8 cellular contexts compared by ENCODE assay signal in the genomic region with DNA sequence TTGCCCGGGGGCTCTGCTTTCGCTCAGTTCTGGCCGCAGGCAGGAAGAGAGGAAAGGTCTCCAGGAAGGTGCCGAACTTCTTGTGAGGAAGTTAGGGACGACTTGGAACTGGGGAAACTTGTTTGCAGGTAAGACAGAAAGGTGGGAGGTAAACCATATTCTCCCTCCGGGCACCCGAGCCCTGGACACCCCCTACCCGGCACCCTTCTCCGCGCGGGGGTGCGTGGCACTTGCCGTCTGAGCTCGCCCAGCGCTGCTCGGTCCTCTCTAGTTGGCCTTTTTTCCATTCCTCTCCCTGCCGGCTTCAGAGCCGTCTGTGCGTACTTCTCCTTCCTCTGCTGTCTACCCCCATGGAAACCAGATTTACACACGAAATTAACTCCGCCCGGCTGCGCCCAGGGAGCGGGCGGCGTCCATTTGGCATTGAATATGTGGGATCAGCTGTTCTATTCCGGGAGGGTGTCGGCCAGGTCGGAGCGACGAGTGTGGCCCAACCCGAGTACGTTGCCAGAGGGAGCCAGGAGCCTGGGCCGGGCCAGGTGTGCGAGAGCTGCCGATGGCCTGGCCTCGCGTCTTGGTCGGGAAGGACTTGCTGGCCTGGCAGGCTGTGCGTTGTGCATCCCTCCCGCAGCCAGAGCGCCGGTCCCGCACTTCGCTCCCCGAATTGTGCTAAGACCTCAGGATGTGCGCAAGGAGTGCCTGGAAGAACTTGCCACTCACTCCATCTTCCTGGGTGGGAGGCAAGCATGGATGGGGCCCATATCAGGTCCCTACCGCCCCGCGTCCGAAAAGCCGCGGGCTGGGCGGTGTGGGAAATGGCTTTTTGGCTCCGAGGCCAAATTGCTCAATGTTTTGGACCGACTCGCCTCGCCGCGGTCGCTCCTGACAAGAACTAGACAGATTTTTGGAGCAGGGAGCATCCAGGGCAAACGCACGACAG. TPM values are rescaled to one million over a fixed set of nuclear protein-coding genes. Genes with fewer than 3 reads are reported as not detected.
A peak's percentile ranks its signal among the peaks of the same experiment; 100 is the strongest.
DNase-seq lines count a peak whose midpoint lies in the region; ATAC-seq and TF ChIP-seq lines count a peak whose summit lies in the region.

No MANE protein-coding gene starts in this region.

- no peaks in the 10 kb centered on the region for H3K9me3 Mint-ChIP-seq in WTC11
- peaks cover 0 to 2% (median 0%) of the 10 kb centered on the region in 8 donors for H3K9me3 Mint-ChIP-seq in CD4-positive, alpha-beta memory T cell

- H3K4me2 ChIP-seq in skeletal muscle satellite cell (ENCODE audit: low read length) (peak overlapping the region; percentile 93), OCI-LY7 (ENCODE audit: low read length) (no peak overlapping the region)

- peaks cover 44% of the 10 kb centered on the region for H3K4me1 Mint-ChIP-seq in WTC11
- H3K4me1 Mint-ChIP-seq in CD4-positive, alpha-beta memory T cell, result peaks cover 15 to 61% (median 45%) of the 10 kb centered on the region in 4 donors

- intact Hi-C loops in A673 (cut with micrococcal nuclease; ENCODE audit: unreplicated experiment), result loop anchor here (5.0 to 10.0 kb wide), 6 partner anchors 918 to 1996 kb away; no protein-coding TSS in a partner anchor
- intact Hi-C loops in OCI-LY7 (cut with micrococcal nuclease; ENCODE audit: unreplicated experiment), result loop anchor here (5.0 to 10.0 kb wide), 5 partner anchors 298 to 1216 kb away; no protein-coding TSS in a partner anchor
- intact Hi-C loops in CD4-positive, alpha-beta memory T cell (cut with micrococcal nuclease), result loop anchor here (5.0 kb wide), 3 partner anchors 863 to 1683 kb away; partner anchors contain the start of gene SCFD2

- H3K9me3 ChIP-seq in skeletal muscle satellite cell (replicated peaks; ENCODE audit: low read length) (no peaks in the 10 kb centered on the region), A673 (ENCODE audit: low read depth, low read length, poor library complexity, severe bottlenecking) (no peaks in the 10 kb centered on the region), OCI-LY7 (ENCODE audit: low read length) (no peaks in the 10 kb centered on the region)
- H3K9me3 ChIP-seq in CD4-positive, alpha-beta memory T cell (ENCODE audit: control insufficient read depth in 1 of 2, low read length in 2 of 2), result no peaks in the 10 kb centered on the region

- H3K27ac Mint-ChIP-seq in WTC11, result no peak overlapping the region
- H3K27ac Mint-ChIP-seq in CD4-positive, alpha-beta memory T cell, result peak overlapping the region in 2 of 7 donors; percentile 21 to 68

- ATAC-seq in WTC11 (no peak), GM21529 (IDR thresholded peaks at IDR 0.05; ENCODE audit: unreplicated experiment) (no peak)

- H3K27ac ChIP-seq in A673 (ENCODE audit: low read depth, low read length, poor library complexity, severe bottlenecking) (no peak overlapping the region), OCI-LY7 (ENCODE audit: low read depth, low read length, poor library complexity, severe bottlenecking) (no peak overlapping the region)
- no peak overlapping the region for H3K27ac ChIP-seq in CD4-positive, alpha-beta memory T cell (ENCODE audit: low read depth, low read length)

- POLR2A ChIA-PET in WTC11 (lab: Charles Lee), result no interaction called here
- POLR2A ChIA-PET in A673 (lab: Charles Lee; ENCODE audit: low non-redundant PET), result no interaction called here
- POLR2A ChIA-PET in OCI-LY7 (lab: Charles Lee), result no interaction called here
- POLR2A ChIA-PET in CD4-positive, alpha-beta memory T cell (lab: Charles Lee; ENCODE audit: partially characterized antibody), result no interaction called here

- TF ChIP-seq CTCF in WTC11 (IDR thresholded peaks at IDR 0.05), result no peak
- no peak for TF ChIP-seq CTCF in A673 (conservative IDR thresholded peaks at IDR 0.05; ENCODE audit: low read depth, low read length)
- no peak for TF ChIP-seq CTCF in OCI-LY7 (conservative IDR thresholded peaks at IDR 0.05; ENCODE audit: low read length)

- H3K9me2 ChIP-seq in OCI-LY7 (ENCODE audit: insufficient read depth, low read length), result no peaks in the 10 kb centered on the region

- no peaks in the 10 kb centered on the region; the same call in 1 of the 2 replicates for H3K36me3 Mint-ChIP-seq in WTC11
- H3K36me3 Mint-ChIP-seq in CD4-positive, alpha-beta memory T cell, result no peaks in the 10 kb centered on the region

- peaks cover 93% of the 10 kb centered on the region for H3K27me3 Mint-ChIP-seq in WTC11 (ENCODE audit: low read depth)
- peaks cover 55 to 57% of the 10 kb centered on the region in 2 donors for H3K27me3 Mint-ChIP-seq in CD4-positive, alpha-beta memory T cell

- H3K27me3 ChIP-seq in H7 (ENCODE audit: control insufficient read depth, insufficient read depth, low read length), result peaks cover 72% of the 10 kb centered on the region
- H3K27me3 ChIP-seq in skeletal muscle satellite cell (ENCODE audit: control insufficient read depth, insufficient read depth, low read length), result peaks cover 22% of the 10 kb centered on the region
- H3K27me3 ChIP-seq in A673 (replicated peaks; ENCODE audit: insufficient read depth, low read depth, low read length, poor library complexity), result peaks cover 67% of the 10 kb centered on the region
- peaks cover 37% of the 10 kb centered on the region for H3K27me3 ChIP-seq in CD4-positive, alpha-beta memory T cell (ENCODE audit: insufficient read depth, low read length)

- peak; percentile 75 for DNase-seq in H7
- DNase-seq in WTC11 (ENCODE audit: low spot score), result peak; percentile 55
- peak; percentile 55 for DNase-seq in hepatic stellate cell (ENCODE audit: low spot score)
- DNase-seq in A673 (ENCODE audit: low spot score), result no peak
- no peak for DNase-seq in OCI-LY7 (ENCODE audit: low spot score)
- no peak for DNase-seq in CD4-positive, alpha-beta memory T cell

- H3K9ac ChIP-seq in skeletal muscle satellite cell (ENCODE audit: low read depth, low read length), result peak overlapping the region; percentile 22

- H3K4me1 ChIP-seq in skeletal muscle satellite cell (ENCODE audit: control insufficient read depth, insufficient read depth, low read length) (peaks cover 54% of the 10 kb centered on the region), A673 (ENCODE audit: insufficient read depth, low read length, poor library complexity, severe bottlenecking) (no peaks in the 10 kb centered on the region), OCI-LY7 (ENCODE audit: insufficient read depth, low read length, poor library complexity, severe bottlenecking) (peaks cover 3% of the 10 kb centered on the region)
- H3K4me1 ChIP-seq in CD4-positive, alpha-beta memory T cell (ENCODE audit: insufficient read depth, low read length), result peaks cover 42% of the 10 kb centered on the region

- BruUV-seq in A673 (replicated peaks; lab: Mats Ljungman, UMichigan) (no TSS peak), OCI-LY7 (replicated peaks; lab: Mats Ljungman, UMichigan) (no TSS peak)

- H3K4me3 Mint-ChIP-seq in WTC11, result peak overlapping the region; percentile 82
- H3K4me3 Mint-ChIP-seq in CD4-positive, alpha-beta memory T cell, result peak overlapping the region in 4 of 8 donors; percentile 30 to 50 (median 42)

- no peaks in the 10 kb centered on the region for H4K20me1 ChIP-seq in OCI-LY7 (ENCODE audit: insufficient read depth, low read length)

- H3K79me2 ChIP-seq in OCI-LY7 (ENCODE audit: insufficient read depth, low read depth, low read length), result no peaks in the 10 kb centered on the region

- no peak overlapping the region for H2AFZ ChIP-seq in OCI-LY7 (ENCODE audit: low read length)

- H3K36me3 ChIP-seq in H7 (replicated peaks; ENCODE audit: control insufficient read depth, insufficient read depth, low read length), result no peaks in the 10 kb centered on the region
- no peaks in the 10 kb centered on the region for H3K36me3 ChIP-seq in skeletal muscle satellite cell (ENCODE audit: insufficient read depth, low read length)
- no peaks in the 10 kb centered on the region for H3K36me3 ChIP-seq in A673 (ENCODE audit: insufficient read depth, low read length, poor library complexity, severe bottlenecking)
- H3K36me3 ChIP-seq in OCI-LY7 (ENCODE audit: insufficient read depth, low read length), result no peaks in the 10 kb centered on the region
- H3K36me3 ChIP-seq in CD4-positive, alpha-beta memory T cell (ENCODE audit: insufficient read depth, low read length), result no peaks in the 10 kb centered on the region

- H3K4me3 ChIP-seq in H7 (ENCODE audit: insufficient read depth, low read depth, low read length) (peak overlapping the region; percentile 39), skeletal muscle satellite cell (ENCODE audit: low read length) (peak overlapping the region; percentile 72), A673 (ENCODE audit: low read depth, low read length, poor library complexity, severe bottlenecking) (no peak overlapping the region), OCI-LY7 (ENCODE audit: low read depth, low read length, poor library complexity, severe bottlenecking) (no peak overlapping the region)
- H3K4me3 ChIP-seq in CD4-positive, alpha-beta memory T cell (ENCODE audit: low read length in 2 of 2), result no peak overlapping the region

- CTCF ChIA-PET in WTC11 (lab: Charles Lee) (interaction anchor here (0.6 to 4.2 kb wide), 9 partner anchors 23 to 528 kb away, joined by 3 to 111 read pairs (median 5); no protein-coding TSS in a partner anchor), A673 (lab: Charles Lee) (no interaction called here), OCI-LY7 (lab: Charles Lee; ENCODE audit: unreplicated experiment) (no interaction called here)
- CTCF ChIA-PET in CD4-positive, alpha-beta memory T cell (lab: Charles Lee; ENCODE audit: partially characterized antibody), result interaction anchor here (2.0 to 4.6 kb wide), 3 partner anchors 8 to 301 kb away, joined by 6 to 188 read pairs (median 81); no protein-coding TSS in a partner anchor

TF ChIP-seq in WTC11, 78 proteins besides CTCF, POLR2A, EP300 and RAD21 (continues in another document):
- TF ChIP-seq RORB (CRISPR knock-in tag; IDR thresholded peaks at IDR 0.05), result no peak
- no peak for TF ChIP-seq HMGXB4 (CRISPR knock-in tag; IDR thresholded peaks at IDR 0.05)

RNA-seq across cellular contexts. Expression of gene PDGFRA, which starts 1.7 kb away (rescaled TPM):
- 5.5 and 10.8 TPM in 2 replicates for total RNA-seq in H7 (2014; rRNA removed; shearing (Covaris generic))
- 2.7 to 3.3 TPM (median 2.7 TPM) in 3 replicates for total RNA-seq in WTC11 (2021)
- 143 and 180 TPM in 2 replicates for total RNA-seq in skeletal muscle satellite cell (2012; rRNA removed)
- 0.24 and 0.66 TPM in 2 replicates for total RNA-seq in A673 (2021)
- not detected in 2 replicates for total RNA-seq in OCI-LY7 (2014; rRNA removed; shearing (Covaris generic))
- total RNA-seq in OCI-LY7 (2022), result not detected in 2 replicates
- not detected for total RNA-seq in CD4-positive, alpha-beta memory T cell
- polyA plus RNA-seq in CD4-positive, alpha-beta memory T cell, result not detected

Comparison
In these comparisons a context has a peak if more than half of its experiments do, and no peak if none do; other contexts are left out.
1. DNase-seq: peak in H7 (single experiment), WTC11 (single experiment) and hepatic stellate cell (single experiment); none in A673 (single experiment), OCI-LY7 (single experiment) and CD4-positive, alpha-beta memory T cell (0 of 5).
2. H3K4me3 ChIP-seq: peak in H7 (single experiment) and skeletal muscle satellite cell (single experiment); none in A673 (single experiment), OCI-LY7 (single experiment) and CD4-positive, alpha-beta memory T cell (0 of 2).
3. CTCF ChIA-PET loops: an anchor here in WTC11 (0.6 to 4.2 kb wide) and CD4-positive, alpha-beta memory T cell (2.0 to 4.6 kb wide); none called in A673 and OCI-LY7.